Comparison of ENCODE assay signal across 23 cellular contexts in genomic region chr11:68893282-68893681, GRCh38.
"Had no signal": no experiment of that assay in that cellular context is flagged by ENCODE, and none has a peak within 500 bp of the region (broad histone marks: within the 10 kb centered on the region; RNA-seq: fewer than 3 reads in every experiment).

No MANE protein-coding gene starts in this region.

- H3K4me1 Mint-ChIP-seq: T-helper 17 cell had no signal

- H3K27me3 Mint-ChIP-seq: activated CD4-positive, alpha-beta T cell treated with anti-CD3 and anti-CD28 coated beads, Interleukin-2, amount 10 ng/mL, durations not matched to agents 24 days and 14 days; activated CD8-positive, alpha-beta T cell treated with anti-CD3 and anti-CD28 coated beads for 36 hours; brain; effector memory CD8-positive, alpha-beta T cell; natural killer cell treated with Interleukin-12 subunit alpha and Interleukin-12 subunit beta and Interleukin-15 and Interleukin-18, amount 100 ng/mL, for 72 hours; T-helper 17 cell had no signal

- H3K4me3 Mint-ChIP-seq: activated CD4-positive, alpha-beta T cell treated with anti-CD3 and anti-CD28 coated beads, Interleukin-2, amount 10 ng/mL, durations not matched to agents 24 days and 14 days; activated CD8-positive, alpha-beta T cell treated with anti-CD3 and anti-CD28 coated beads for 36 hours; activated T-cell treated with anti-CD3 and anti-CD28 coated beads, Interleukin-2, amount 50 U/mL, for 72 hours; brain; effector memory CD8-positive, alpha-beta T cell; natural killer cell treated with Interleukin-12 subunit alpha and Interleukin-12 subunit beta and Interleukin-15 and Interleukin-18, amount 100 ng/mL, for 72 hours; T-helper 17 cell had no signal

- H3K36me3 Mint-ChIP-seq: natural killer cell treated with Interleukin-12 subunit alpha and Interleukin-12 subunit beta and Interleukin-15 and Interleukin-18, amount 100 ng/mL, for 72 hours had no signal

- H3K27ac Mint-ChIP-seq: activated CD4-positive, alpha-beta T cell treated with anti-CD3 and anti-CD28 coated beads, Interleukin-2, amount 10 ng/mL, durations not matched to agents 24 days and 14 days; activated CD8-positive, alpha-beta T cell treated with anti-CD3 and anti-CD28 coated beads for 36 hours; activated T-cell treated with anti-CD3 and anti-CD28 coated beads, Interleukin-2, amount 50 U/mL, for 72 hours; brain; effector memory CD8-positive, alpha-beta T cell; natural killer cell treated with Interleukin-12 subunit alpha and Interleukin-12 subunit beta and Interleukin-15 and Interleukin-18, amount 100 ng/mL, for 72 hours; T-helper 17 cell had no signal

- H3K9me3 Mint-ChIP-seq: activated CD4-positive, alpha-beta T cell treated with anti-CD3 and anti-CD28 coated beads, Interleukin-2, amount 10 ng/mL, durations not matched to agents 24 days and 14 days; activated CD8-positive, alpha-beta T cell treated with anti-CD3 and anti-CD28 coated beads for 36 hours; activated naive CD4-positive, alpha-beta T cell treated with anti-CD3 and anti-CD28 coated beads, Interleukin-2, amount 50 U/mL, for 72 hours; activated T-cell treated with anti-CD3 and anti-CD28 coated beads, Interleukin-2, amount 50 U/mL, for 72 hours; brain; effector memory CD8-positive, alpha-beta T cell; natural killer cell treated with Interleukin-12 subunit alpha and Interleukin-12 subunit beta and Interleukin-15 and Interleukin-18, amount 100 ng/mL, for 72 hours had no signal

- DNase-seq: activated CD4-positive, alpha-beta T cell treated with anti-CD3 and anti-CD28 coated beads, Interleukin-2, amount 10 ng/mL, durations not matched to agents 24 days and 14 days; activated CD8-positive, alpha-beta T cell treated with anti-CD3 and anti-CD28 coated beads for 36 hours; activated naive CD4-positive, alpha-beta T cell; activated T-cell treated with anti-CD3 and anti-CD28 coated beads, Interleukin-2, amount 50 U/mL, for 72 hours; adrenal gland; aorta; caudate nucleus; cortex of kidney; effector memory CD8-positive, alpha-beta T cell; foreskin melanocyte; lower lobe of right lung; mesendoderm; mucosa of descending colon; stimulated activated CD4-positive, alpha-beta T cell treated with anti-CD3 and anti-CD28 coated beads, Interleukin-15, amount 100 ng/mL, for 24 hours; stimulated activated CD4-positive, alpha-beta T cell treated with anti-CD3 and anti-CD28 coated beads, Interleukin-2, amount 100 ng/mL, for 24 hours; stimulated activated naive CD4-positive, alpha-beta T cell; T-helper 17 cell; T1000; WERI-Rb-1 had no signal

- ATAC-seq: activated CD8-positive, alpha-beta T cell treated with anti-CD3 and anti-CD28 coated beads for 36 hours; activated naive CD4-positive, alpha-beta T cell treated with anti-CD3 and anti-CD28 coated beads, Interleukin-2, amount 50 U/mL, for 72 hours; activated T-cell treated with anti-CD3 and anti-CD28 coated beads, Interleukin-2, amount 50 U/mL, for 72 hours; effector memory CD8-positive, alpha-beta T cell; left lung; lower lobe of right lung; mucosa of descending colon; natural killer cell treated with Interleukin-12 subunit alpha and Interleukin-12 subunit beta and Interleukin-15 and Interleukin-18, amount 100 ng/mL, for 72 hours; T-helper 17 cell had no signal
